In the genomic region with DNA sequence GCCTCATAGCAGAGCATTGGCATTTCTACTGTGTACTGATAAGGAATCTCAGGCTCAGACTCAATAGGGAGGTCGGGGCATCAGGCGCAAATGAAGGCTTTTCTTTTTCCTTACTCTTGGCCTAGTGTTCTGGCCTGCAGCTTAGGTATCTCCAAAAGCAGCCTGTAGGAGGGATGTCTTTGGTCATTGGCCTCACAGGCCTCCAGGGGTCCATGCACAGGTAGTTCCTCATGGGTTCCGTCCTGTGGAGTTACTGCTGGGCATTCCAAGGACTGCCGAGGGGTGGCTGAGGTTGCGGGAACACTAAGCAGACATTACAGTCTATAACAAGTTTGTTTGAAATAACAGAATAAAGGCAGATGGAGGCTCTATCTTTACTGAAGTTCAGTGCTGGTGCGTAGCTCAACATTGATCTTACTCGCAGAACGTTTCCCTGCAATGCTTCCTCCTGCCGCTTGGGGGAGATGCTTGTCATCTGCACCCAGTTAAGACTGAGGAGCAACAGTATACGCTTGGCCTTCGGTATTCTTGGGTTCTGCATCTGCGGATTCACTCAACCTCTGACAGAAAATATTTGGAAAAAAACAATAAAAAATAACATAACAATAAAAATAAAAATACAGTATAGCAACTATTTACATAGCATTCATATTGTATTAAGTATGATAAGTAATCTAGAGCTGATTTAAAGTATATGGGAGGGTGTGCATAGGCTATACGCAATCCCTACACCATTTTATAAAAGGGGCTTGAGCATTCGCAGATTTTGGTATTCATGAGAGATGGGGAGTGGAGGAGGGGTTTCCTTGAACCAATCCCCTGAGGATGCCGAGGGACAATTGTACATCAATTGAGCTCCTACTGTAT, we compare ENCODE assay signal across 8 cellular contexts. TPM values are rescaled to one million over a fixed set of nuclear protein-coding genes. Genes with fewer than 3 reads are reported as not detected.
DNase-seq lines count a peak whose midpoint lies in the region; ATAC-seq and TF ChIP-seq lines count a peak whose summit lies in the region.

No MANE protein-coding gene starts in this region.

- peak; percentile 78 for TF ChIP-seq CTCF in foreskin fibroblast (IDR thresholded peaks at IDR 0.05; ENCODE audit: low read depth, low read length)
- TF ChIP-seq CTCF in sigmoid colon (IDR thresholded peaks at IDR 0.05), result peak in 1 of 4 experiments; percentile 39

- DNase-seq in COLO829 (ENCODE audit: low spot score) (peak; percentile 27), MV-4-11 (lab: John Stamatoyannopoulos, UW) (peak; percentile 51), foreskin fibroblast (peak in 1 of 2 donors; percentile 10), sigmoid colon (peak; percentile 55), DMS79 treated with DMSO at 0.1 percent for 48 hours (lab: John Stamatoyannopoulos, UW) (no peak)
- DNase-seq in activated CD4-positive, alpha-beta T cell treated with anti-CD3 and anti-CD28 coated beads, Interleukin-2, amount 50 U/mL, for 1 hour, result peak; percentile 15

- no peak for TF ChIP-seq POLR2A in sigmoid colon (IDR thresholded peaks at IDR 0.05)

- H3K4me3 ChIP-seq in foreskin fibroblast (ENCODE audit: low read depth in 1 of 2, low read length in 2 of 2) (no peak overlapping the region), sigmoid colon (no peak overlapping the region)

- no peaks in the 10 kb centered on the region for H3K36me3 ChIP-seq in sigmoid colon

- no peaks in the 10 kb centered on the region for H3K4me1 ChIP-seq in sigmoid colon

- TF ChIP-seq EP300 in sigmoid colon (IDR thresholded peaks at IDR 0.05), result no peak

- no peaks in the 10 kb centered on the region for H3K27me3 ChIP-seq in sigmoid colon

- intact Hi-C loops in sigmoid colon (cut with DNase I), result no loop called here

- ATAC-seq in GM19463 (IDR thresholded peaks at IDR 0.05; ENCODE audit: unreplicated experiment) (peak; percentile 25), GM21528 (IDR thresholded peaks at IDR 0.05; ENCODE audit: low FRiP score, unreplicated experiment) (no peak)

- no peak overlapping the region for H3K27ac ChIP-seq in sigmoid colon

- H3K9me3 ChIP-seq in sigmoid colon, result peaks cover 0 to 5% (median 0%) of the 10 kb centered on the region in 4 donors

- WGBS in sigmoid colon, 2 donors, result 53 to 69% methylated on average over 15 of the region's 15 CpGs

RNA-seq across cellular contexts. Expression of gene SH2D4B, which starts 58.9 kb away (rescaled TPM):
- total RNA-seq in sigmoid colon, result under 1 TPM in 1 of 4 donors, not detected in 3; 0.33 TPM
- polyA plus RNA-seq in sigmoid colon, result under 1 TPM in 1 of 3 donors, not detected in 2; 0.06 TPM
